1 cellular context compared by ENCODE assay signal in genomic region chr1:145996433-145997155, GRCh38.
A peak's percentile ranks its signal among the peaks of the same experiment; 100 is the strongest.
TF ChIP-seq lines count a peak whose summit lies in the region.

Gene TXNIP, minus strand, starts transcription at chr1:145996579. Its CDS starts 313 bp downstream, at chr1:145996266.

TF ChIP-seq in K562, 482 proteins besides CTCF, POLR2A, EP300 and RAD21 (continued from another document and continues in another):
- TF ChIP-seq PHF8 (IDR thresholded peaks at IDR 0.05; ENCODE audit: borderline replicate concordance, low read length) (peak; percentile 66; the same call in 1 of the 2 replicates), PATZ1 (CRISPR knock-in tag; IDR thresholded peaks at IDR 0.05; ENCODE audit: borderline replicate concordance) (no peak), SAFB (IDR thresholded peaks at IDR 0.05; ENCODE audit: borderline replicate concordance, low read depth, low read length) (no peak), ZBTB9 (CRISPR knock-in tag; IDR thresholded peaks at IDR 0.05) (no peak; the same call in 1 of the 2 replicates), ZNF232 (CRISPR knock-in tag; IDR thresholded peaks at IDR 0.05) (no peak; the same call in 1 of the 2 replicates), TBL1XR1 (IDR thresholded peaks at IDR 0.05; ENCODE audit: low read length in 2 of 2) (peak in 1 of 2 experiments; percentile 84; a peak in 2 of 4 replicates), NELFE (IDR thresholded peaks at IDR 0.05; ENCODE audit: insufficient read depth, insufficient read length) (no peak), ZNF77 (CRISPR knock-in tag; IDR thresholded peaks at IDR 0.05) (no peak), IRF2 (CRISPR knock-in tag; IDR thresholded peaks at IDR 0.05) (no peak), PURB (CRISPR knock-in tag; IDR thresholded peaks at IDR 0.05; ENCODE audit: low read depth) (no peak), MNT (conservative IDR thresholded peaks at IDR 0.05) (peak; percentile 100), HCFC1 (IDR thresholded peaks at IDR 0.05; ENCODE audit: low read depth, low read length) (no peak), ZNF253 (CRISPR knock-in tag; conservative IDR thresholded peaks at IDR 0.05) (0 out of 2 replicates have a peak, but pooled peaks have one; percentile 57), CHD2 (IDR thresholded peaks at IDR 0.05; ENCODE audit: low read depth, low read length) (peak; percentile 81), ATF4 (CRISPR knock-in tag; IDR thresholded peaks at IDR 0.05) (peak; percentile 57), RB1 (IDR thresholded peaks at IDR 0.05; ENCODE audit: low read depth) (peak; percentile 87), ZNF282 (CRISPR knock-in tag; IDR thresholded peaks at IDR 0.05) (no peak), MXD1 (CRISPR knock-in tag; IDR thresholded peaks at IDR 0.05; ENCODE audit: borderline replicate concordance, poor library complexity, severe bottlenecking) (peak; percentile 68), ARID4B (CRISPR knock-in tag; IDR thresholded peaks at IDR 0.05) (peak; percentile 70), STAG1 (CRISPR knock-in tag; IDR thresholded peaks at IDR 0.05; ENCODE audit: borderline replicate concordance) (no peak), ZKSCAN8 (CRISPR knock-in tag; IDR thresholded peaks at IDR 0.05) (no peak; the same call in 1 of the 2 replicates), TEAD2 (tag; IDR thresholded peaks at IDR 0.05) (no peak), NR1H2 (CRISPR knock-in tag; IDR thresholded peaks at IDR 0.05) (no peak), ETV5 (CRISPR knock-in tag; IDR thresholded peaks at IDR 0.05; ENCODE audit: low read depth) (peak; percentile 55), GABPB1 (CRISPR knock-in tag; IDR thresholded peaks at IDR 0.05) (peak; percentile 66; the same call in 1 of the 2 replicates), SP1 (CRISPR knock-in tag; IDR thresholded peaks at IDR 0.05) (peak; percentile 67; the same call in 1 of the 2 replicates), ZBTB12 (CRISPR knock-in tag; IDR thresholded peaks at IDR 0.05) (no peak), HNRNPK (IDR thresholded peaks at IDR 0.05; ENCODE audit: low read depth, low read length, poor library complexity, severe bottlenecking) (no peak), ZNF717 (CRISPR knock-in tag; IDR thresholded peaks at IDR 0.05) (no peak), ZNF79 (CRISPR knock-in tag; IDR thresholded peaks at IDR 0.05; ENCODE audit: low read depth) (no peak), ZBTB7A (IDR thresholded peaks at IDR 0.05; ENCODE audit: borderline replicate concordance, control insufficient read depth, low read depth, low read length) (0 out of 2 replicates have a peak, but pooled peaks have one; percentile 12), PBX2 (CRISPR knock-in tag; IDR thresholded peaks at IDR 0.05; ENCODE audit: low read depth) (no peak), PBX2 (tag; conservative IDR thresholded peaks at IDR 0.05; ENCODE audit: low read depth) (no peak), SMAD2 (IDR thresholded peaks at IDR 0.05; ENCODE audit: low read depth, low read length) (no peak), CREBBP (IDR thresholded peaks at IDR 0.05; ENCODE audit: low read depth, low read length) (no peak), SMAD1 (IDR thresholded peaks at IDR 0.05; ENCODE audit: low read depth, low read length, partially characterized antibody) (peak; percentile 100), RBM25 (IDR thresholded peaks at IDR 0.05; ENCODE audit: low read depth, low read length, severe bottlenecking) (peak; percentile 88), PCBP1 (IDR thresholded peaks at IDR 0.05; ENCODE audit: low read depth, low read length, poor library complexity, severe bottlenecking) (peak; percentile 98), THAP7 (CRISPR knock-in tag; IDR thresholded peaks at IDR 0.05) (no peak), ZNF518B (CRISPR knock-in tag; IDR thresholded peaks at IDR 0.05) (no peak), ZNF584 (CRISPR knock-in tag; IDR thresholded peaks at IDR 0.05; ENCODE audit: low read depth) (no peak), CBFA2T2 (conservative IDR thresholded peaks at IDR 0.05) (no peak), ATF1 (CRISPR knock-in tag; IDR thresholded peaks at IDR 0.05) (no peak), ATF1 (tag; IDR thresholded peaks at IDR 0.05) (peak; percentile 79), PHF21A (IDR thresholded peaks at IDR 0.05; ENCODE audit: borderline replicate concordance, low read depth) (no peak; the same call in 1 of the 2 replicates), NFRKB (IDR thresholded peaks at IDR 0.05; ENCODE audit: low read depth) (peak; percentile 96)
